1 cellular context compared by ENCODE assay signal in genomic region chr6:142925575-142926110, GRCh38.
TF ChIP-seq lines count a peak whose summit lies in the region.

No MANE protein-coding gene starts in this region.

TF ChIP-seq in GM23338, 12 proteins besides CTCF, POLR2A, EP300 and RAD21 (continued from another document):
- TF ChIP-seq ETS1 (IDR thresholded peaks at IDR 0.05) (no peak), CREB1 (CRISPR knock-in tag; IDR thresholded peaks at IDR 0.05; ENCODE audit: low read depth) (no peak), NANOG (IDR thresholded peaks at IDR 0.05; ENCODE audit: borderline replicate concordance) (no peak)
